Comparison of ENCODE assay signal across 23 cellular contexts in genomic region chr17:73611630-73612029, GRCh38. TPM values are rescaled to one million over a fixed set of nuclear protein-coding genes. Genes with fewer than 3 reads are reported as not detected.
DNase-seq lines count a peak whose midpoint lies in the region; ATAC-seq and TF ChIP-seq lines count a peak whose summit lies in the region.
"Had no signal": no experiment of that assay in that cellular context is flagged by ENCODE, and none has a peak within 500 bp of the region (broad histone marks: within the 10 kb centered on the region; RNA-seq: fewer than 3 reads in every experiment).

No MANE protein-coding gene starts in this region.

- H3K27me3 ChIP-seq in cardiac muscle cell: no peaks in the 10 kb centered on the region
- H3K27me3 ChIP-seq in right atrium auricular region: no peaks in the 10 kb centered on the region

- no peaks in the 10 kb centered on the region for H3K27me3 Mint-ChIP-seq in chondrocyte (ENCODE audit: low read depth)
- H3K27me3 Mint-ChIP-seq in nephron progenitor cell (ENCODE audit: low read depth, poor library complexity): peaks cover 11% of the 10 kb centered on the region
- no peaks in the 10 kb centered on the region for H3K27me3 Mint-ChIP-seq in activated naive CD4-positive, alpha-beta T cell treated with anti-CD3 and anti-CD28 coated beads for 36 hours (ENCODE audit: low read depth)

- no peak for TF ChIP-seq CTCF in cardiac muscle cell (IDR thresholded peaks at IDR 0.05; ENCODE audit: low read depth, low read length)
- no peak for TF ChIP-seq CTCF in right atrium auricular region (IDR thresholded peaks at IDR 0.05)
- no peak for TF ChIP-seq CTCF in chondrocyte (IDR thresholded peaks at IDR 0.05)
- no peak for TF ChIP-seq CTCF in nephron progenitor cell (IDR thresholded peaks at IDR 0.05)
- no peak for TF ChIP-seq CTCF in GM20000 (IDR thresholded peaks at IDR 0.05; ENCODE audit: extremely low read depth, missing control alignments)

- H3K4me3 ChIP-seq in cardiac muscle cell (no peak overlapping the region), right atrium auricular region (no peak overlapping the region)
- H3K4me3 ChIP-seq: GM23338, PC-9 had no signal

- H3K4me3 Mint-ChIP-seq in chondrocyte (ENCODE audit: unreplicated experiment): no peak overlapping the region
- H3K4me3 Mint-ChIP-seq in nephron progenitor cell: peak overlapping the region; percentile 35
- no peak overlapping the region for H3K4me3 Mint-ChIP-seq in activated naive CD4-positive, alpha-beta T cell treated with anti-CD3 and anti-CD28 coated beads for 36 hours
- H3K4me3 Mint-ChIP-seq: CD8-positive, alpha-beta T cell; GM23338 had no signal

- H3K9me3 Mint-ChIP-seq in chondrocyte (ENCODE audit: low read depth) (no peaks in the 10 kb centered on the region), nephron progenitor cell (no peaks in the 10 kb centered on the region)
- no peaks in the 10 kb centered on the region for H3K9me3 Mint-ChIP-seq in activated naive CD4-positive, alpha-beta T cell treated with anti-CD3 and anti-CD28 coated beads for 36 hours
- H3K9me3 Mint-ChIP-seq: CD8-positive, alpha-beta T cell; GM23338 had no signal

- CTCF ChIA-PET in activated naive CD4-positive, alpha-beta T cell treated with anti-CD3 and anti-CD28 coated beads for 36 hours (lab: Charles Lee): no interaction called here

- no peak overlapping the region for H3K27ac Mint-ChIP-seq in chondrocyte (ENCODE audit: unreplicated experiment)
- no peak overlapping the region for H3K27ac Mint-ChIP-seq in nephron progenitor cell
- H3K27ac Mint-ChIP-seq in activated naive CD4-positive, alpha-beta T cell treated with anti-CD3 and anti-CD28 coated beads for 36 hours: no peak overlapping the region
- H3K27ac Mint-ChIP-seq: CD8-positive, alpha-beta T cell; GM23338 had no signal

- intact Hi-C loops in activated naive CD4-positive, alpha-beta T cell treated with anti-CD3 and anti-CD28 coated beads for 36 hours (cut with micrococcal nuclease): no loop called here

- no peak for DNase-seq in cardiac muscle cell (ENCODE audit: low read depth in 1 of 2, low spot score in 1 of 2)
- DNase-seq in right atrium auricular region (ENCODE audit: low spot score): no peak
- DNase-seq in chondrocyte (ENCODE audit: low spot score): peak; percentile 68
- DNase-seq in nephron progenitor cell: no peak
- no peak for DNase-seq in activated naive CD4-positive, alpha-beta T cell treated with anti-CD3 and anti-CD28 coated beads for 36 hours
- no peak for DNase-seq in GM20000 (ENCODE audit: low spot score)
- DNase-seq: ACHN; C1 segment of cervical spinal cord; CD8-positive, alpha-beta T cell; DND-41; KG1; NCI-H1092 treated with DMSO at 0.1 percent for 48 hours; NCI-H2029 treated with DMSO at 0.1 percent for 48 hours; NCI-H2171; NCI-H524 treated with DMSO at 0.1 percent for 48 hours; PC-9; RPMI8226; SIG-M5 had no signal

- H3K36me3 ChIP-seq in cardiac muscle cell: no peaks in the 10 kb centered on the region
- no peaks in the 10 kb centered on the region for H3K36me3 ChIP-seq in right atrium auricular region

- ATAC-seq in HG03432 (IDR thresholded peaks at IDR 0.05; ENCODE audit: unreplicated experiment): no peak
- no peak for ATAC-seq in GM21515 (IDR thresholded peaks at IDR 0.05; ENCODE audit: unreplicated experiment)
- ATAC-seq: CD8-positive, alpha-beta T cell; GM23338; SK-N-SH treated with all-trans-retinoic acid at 6 μM for 48 hours had no signal

- H3K27ac ChIP-seq in cardiac muscle cell (peak overlapping the region; percentile 99), right atrium auricular region (no peak overlapping the region)
- H3K27ac ChIP-seq: 22Rv1, PC-9 had no signal

- H3K4me1 ChIP-seq in cardiac muscle cell (ENCODE audit: low read depth): peaks cover 70% of the 10 kb centered on the region
- H3K4me1 ChIP-seq in right atrium auricular region: no peaks in the 10 kb centered on the region

- H3K36me3 Mint-ChIP-seq in chondrocyte (ENCODE audit: low read depth) (no peaks in the 10 kb centered on the region), nephron progenitor cell (ENCODE audit: low read depth) (peaks cover 11% of the 10 kb centered on the region)
- no peaks in the 10 kb centered on the region for H3K36me3 Mint-ChIP-seq in activated naive CD4-positive, alpha-beta T cell treated with anti-CD3 and anti-CD28 coated beads for 36 hours (ENCODE audit: low read depth)
- H3K36me3 Mint-ChIP-seq: CD8-positive, alpha-beta T cell had no signal

- H3K4me1 Mint-ChIP-seq in chondrocyte (ENCODE audit: low read depth): peaks cover 20% of the 10 kb centered on the region
- peaks cover 90% of the 10 kb centered on the region for H3K4me1 Mint-ChIP-seq in nephron progenitor cell
- H3K4me1 Mint-ChIP-seq in activated naive CD4-positive, alpha-beta T cell treated with anti-CD3 and anti-CD28 coated beads for 36 hours (ENCODE audit: low read depth): no peaks in the 10 kb centered on the region

- H3K9me3 ChIP-seq in cardiac muscle cell (ENCODE audit: low read depth) (no peaks in the 10 kb centered on the region), right atrium auricular region (no peaks in the 10 kb centered on the region)

RNA-seq across cellular contexts. Expression of gene SDK2, which starts 32.6 kb away (rescaled TPM):
- total RNA-seq in cardiac muscle cell: 36.8 and 46.8 TPM in 2 replicates
- 11.8 and 14.2 TPM in 2 replicates for polyA plus RNA-seq in cardiac muscle cell
- 1 to 10 TPM; 1.5 to 5.6 TPM for total RNA-seq in right atrium auricular region
- 15.8 to 38.5 TPM (median 16.2 TPM) in 3 replicates for total RNA-seq in chondrocyte
- total RNA-seq in activated naive CD4-positive, alpha-beta T cell treated with anti-CD3 and anti-CD28 coated beads for 36 hours: under 1 TPM; 0.27 to 0.50 TPM
